Comparison of ENCODE assay signal across 17 cellular contexts in genomic region chr2:236367791-236368289, GRCh38.
"Had no signal": no experiment of that assay in that cellular context is flagged by ENCODE, and none has a peak within 500 bp of the region (broad histone marks: within the 10 kb centered on the region; RNA-seq: fewer than 3 reads in every experiment).

No MANE protein-coding gene starts in this region.

- DNase-seq: activated CD4-positive, alpha-beta T cell treated with anti-CD3 and anti-CD28 coated beads for 4 hours; activated CD8-positive, alpha-beta T cell treated with anti-CD3 and anti-CD28 coated beads, Interleukin-2, amount 10 ng/mL, durations not matched to agents 7 days and 5 days; activated effector memory CD4-positive, alpha-beta T cell treated with anti-CD3 and anti-CD28 coated beads, Interleukin-2, amount 50 U/mL, for 16 hours; activated T-cell treated with anti-CD3 and anti-CD28 coated beads, Interleukin-2, amount 50 U/mL, for 48 hours; amniotic stem cell; dermis blood vessel endothelial cell; foreskin fibroblast; right lobe of liver; small intestine; stimulated activated CD4-positive, alpha-beta T cell treated with anti-CD3 and anti-CD28 coated beads, Interleukin-15, amount 100 ng/mL, for 24 hours; stimulated activated CD4-positive, alpha-beta T cell treated with anti-CD3 and anti-CD28 coated beads, Interleukin-2, amount 100 ng/mL, for 48 hours; upper lobe of right lung had no signal

- H3K36me3 Mint-ChIP-seq: activated naive CD4-positive, alpha-beta T cell treated with anti-CD3 and anti-CD28 coated beads, Interleukin-2, amount 50 U/mL, for 72 hours; memory B cell; WTC11 had no signal

- H3K9me3 Mint-ChIP-seq: activated naive CD4-positive, alpha-beta T cell treated with anti-CD3 and anti-CD28 coated beads, Interleukin-2, amount 50 U/mL, for 72 hours; memory B cell; T-helper 2 cell treated with Interferon-gamma antibody and Interleukin-4, amounts not matched to agents 5 μg/mL and 100 μg/mL, for 36 hours; WTC11 had no signal

- ATAC-seq: activated CD8-positive, alpha-beta T cell treated with anti-CD3 and anti-CD28 coated beads, Interleukin-2, amount 10 ng/mL, durations not matched to agents 7 days and 5 days; activated naive CD4-positive, alpha-beta T cell treated with anti-CD3 and anti-CD28 coated beads, Interleukin-2, amount 50 U/mL, for 72 hours; pancreas; right lobe of liver; upper lobe of right lung; WTC11 had no signal

- H3K27ac Mint-ChIP-seq: activated naive CD4-positive, alpha-beta T cell treated with anti-CD3 and anti-CD28 coated beads, Interleukin-2, amount 50 U/mL, for 72 hours; memory B cell; T-helper 2 cell treated with Interferon-gamma antibody and Interleukin-4, amounts not matched to agents 5 μg/mL and 100 μg/mL, for 36 hours; WTC11 had no signal

- H3K4me3 Mint-ChIP-seq: activated CD8-positive, alpha-beta T cell treated with anti-CD3 and anti-CD28 coated beads, Interleukin-2, amount 10 ng/mL, durations not matched to agents 7 days and 5 days; memory B cell; WTC11 had no signal
